ENCODE assay signal across 8 cellular contexts in genomic region chr2:210195066-210195852, GRCh38. TPM values are rescaled to one million over a fixed set of nuclear protein-coding genes. Genes with fewer than 3 reads are reported as not detected.
DNase-seq lines count a peak whose midpoint lies in the region; ATAC-seq and TF ChIP-seq lines count a peak whose summit lies in the region.

No MANE protein-coding gene starts in this region.

- CTCF ChIA-PET in activated CD4-positive, alpha-beta T cell treated with anti-CD3 and anti-CD28 coated beads, Interleukin-2, amount 10 ng/mL, durations not matched to agents 7 days and 5 days (lab: Charles Lee), result interaction anchor here (0.6 to 1.2 kb wide), 3 partner anchors 9 to 218 kb away, joined by 3 to 6 read pairs (median 3); no protein-coding TSS in a partner anchor

- H3K9me3 ChIP-seq in RWPE2 (ENCODE audit: severe bottlenecking) (no peaks in the 10 kb centered on the region), esophagus squamous epithelium (no peaks in the 10 kb centered on the region), neural progenitor cell (ENCODE audit: low read depth) (no peaks in the 10 kb centered on the region)

- H3K36me3 Mint-ChIP-seq in activated CD4-positive, alpha-beta T cell treated with anti-CD3 and anti-CD28 coated beads, Interleukin-2, amount 10 ng/mL, durations not matched to agents 7 days and 5 days (ENCODE audit: low read depth), result no peaks in the 10 kb centered on the region
- no peaks in the 10 kb centered on the region for H3K36me3 Mint-ChIP-seq in neural progenitor cell

- no peak overlapping the region for H3K4me3 Mint-ChIP-seq in activated CD4-positive, alpha-beta T cell treated with anti-CD3 and anti-CD28 coated beads, Interleukin-2, amount 10 ng/mL, durations not matched to agents 7 days and 5 days
- no peak overlapping the region for H3K4me3 Mint-ChIP-seq in neural progenitor cell

- H3K36me3 ChIP-seq in RWPE2 (ENCODE audit: low read depth) (no peaks in the 10 kb centered on the region), esophagus squamous epithelium (no peaks in the 10 kb centered on the region), neural progenitor cell (no peaks in the 10 kb centered on the region)

- WGBS in esophagus squamous epithelium, 2 donors, result 25 to 28% methylated on average over 8 of the region's 8 CpGs

- intact Hi-C loops in esophagus squamous epithelium (cut with DNase I), result loop anchor here (5.0 to 10.0 kb wide), 2 partner anchors 130 to 218 kb away; no protein-coding TSS in a partner anchor

- no peak overlapping the region for H3K9ac ChIP-seq in neural progenitor cell

- no peak overlapping the region for H3K27ac ChIP-seq in RWPE2 (ENCODE audit: poor library complexity, severe bottlenecking)
- no peak overlapping the region for H3K27ac ChIP-seq in esophagus squamous epithelium
- H3K27ac ChIP-seq in neural progenitor cell, result no peak overlapping the region

- no peaks in the 10 kb centered on the region for H3K27me3 ChIP-seq in RWPE2 (ENCODE audit: insufficient read depth, poor library complexity, severe bottlenecking)
- H3K27me3 ChIP-seq in esophagus squamous epithelium, result no peaks in the 10 kb centered on the region
- H3K27me3 ChIP-seq in neural progenitor cell, result no peaks in the 10 kb centered on the region

- H3K4me1 ChIP-seq in RWPE2 (ENCODE audit: insufficient read depth, poor library complexity, severe bottlenecking) (no peaks in the 10 kb centered on the region), esophagus squamous epithelium (peaks cover 0 to 3% (median 3%) of the 10 kb centered on the region in 3 donors), neural progenitor cell (no peaks in the 10 kb centered on the region)

- no peaks in the 10 kb centered on the region for H3K79me2 ChIP-seq in neural progenitor cell (ENCODE audit: low read depth)

- H3K4me1 Mint-ChIP-seq in activated CD4-positive, alpha-beta T cell treated with anti-CD3 and anti-CD28 coated beads, Interleukin-2, amount 10 ng/mL, durations not matched to agents 7 days and 5 days, result peaks cover 2% of the 10 kb centered on the region
- peaks cover 6% of the 10 kb centered on the region for H3K4me1 Mint-ChIP-seq in neural progenitor cell

- no peaks in the 10 kb centered on the region for H3K9me3 Mint-ChIP-seq in activated CD4-positive, alpha-beta T cell treated with anti-CD3 and anti-CD28 coated beads, Interleukin-2, amount 10 ng/mL, durations not matched to agents 7 days and 5 days
- no peaks in the 10 kb centered on the region for H3K9me3 Mint-ChIP-seq in neural progenitor cell

- H4K20me1 ChIP-seq in neural progenitor cell (ENCODE audit: low read depth), result no peaks in the 10 kb centered on the region

- no peak overlapping the region for H3K27ac Mint-ChIP-seq in activated CD4-positive, alpha-beta T cell treated with anti-CD3 and anti-CD28 coated beads, Interleukin-2, amount 10 ng/mL, durations not matched to agents 7 days and 5 days
- no peak overlapping the region for H3K27ac Mint-ChIP-seq in neural progenitor cell

- no peaks in the 10 kb centered on the region for H3F3A ChIP-seq in neural progenitor cell (ENCODE audit: low read depth)

- no peak overlapping the region for H3K4me2 ChIP-seq in neural progenitor cell

- H3K4me3 ChIP-seq in RWPE2 (ENCODE audit: severe bottlenecking), result no peak overlapping the region
- H3K4me3 ChIP-seq in esophagus squamous epithelium, result peak overlapping the region in 1 of 4 donors; percentile 43
- no peak overlapping the region for H3K4me3 ChIP-seq in neural progenitor cell

- POLR2A ChIA-PET in activated CD4-positive, alpha-beta T cell treated with anti-CD3 and anti-CD28 coated beads, Interleukin-2, amount 10 ng/mL, durations not matched to agents 7 days and 5 days (lab: Charles Lee), result no interaction called here

- peak; percentile 65 for TF ChIP-seq CTCF in LNCAP (IDR thresholded peaks at IDR 0.05)
- peak; percentile 82 for TF ChIP-seq CTCF in RWPE2 (IDR thresholded peaks at IDR 0.05; ENCODE audit: poor library complexity, severe bottlenecking)
- peak; percentile 24 to 74 (median 66) for TF ChIP-seq CTCF in esophagus squamous epithelium (IDR thresholded peaks at IDR 0.05)
- TF ChIP-seq CTCF in neural progenitor cell (IDR thresholded peaks at IDR 0.05), result peak; percentile 80

- peak overlapping the region; percentile 94 for H2AFZ ChIP-seq in neural progenitor cell (replicated peaks)

- H3K27me3 Mint-ChIP-seq in activated CD4-positive, alpha-beta T cell treated with anti-CD3 and anti-CD28 coated beads, Interleukin-2, amount 10 ng/mL, durations not matched to agents 7 days and 5 days, result peaks cover 15% of the 10 kb centered on the region
- no peaks in the 10 kb centered on the region for H3K27me3 Mint-ChIP-seq in neural progenitor cell (ENCODE audit: insufficient read depth, low read depth)

- no peak for ATAC-seq in RWPE2 (ENCODE audit: low read depth)
- ATAC-seq in HG02884 (IDR thresholded peaks at IDR 0.05; ENCODE audit: unreplicated experiment), result no peak

- DNase-seq in activated CD4-positive, alpha-beta T cell treated with anti-CD3 and anti-CD28 coated beads, Interleukin-2, amount 10 ng/mL, durations not matched to agents 7 days and 5 days, result peak; percentile 24
- DNase-seq in activated CD4-positive, alpha-beta T cell treated with anti-CD3 and anti-CD28 coated beads, Interleukin-2, amount 50 U/mL, for 4 hours, result no peak
- DNase-seq in RWPE2 (ENCODE audit: low spot score) (no peak), esophagus squamous epithelium (lab: John Stamatoyannopoulos, UW) (no peak), neural progenitor cell (ENCODE audit: low spot score) (peak; percentile 53)
- no peak for DNase-seq in activated CD8-positive, alpha-beta memory T cell treated with anti-CD3 and anti-CD28 coated beads for 24 hours

- TF ChIP-seq POLR2A in esophagus squamous epithelium (IDR thresholded peaks at IDR 0.05), result no peak

RNA-seq across cellular contexts. Expression of gene KANSL1L, which starts 24.1 kb away (rescaled TPM):
- 1 to 10 TPM; 5.7 to 7.4 TPM for total RNA-seq in activated CD4-positive, alpha-beta T cell treated with anti-CD3 and anti-CD28 coated beads, Interleukin-2, amount 10 ng/mL, durations not matched to agents 7 days and 5 days
- total RNA-seq in esophagus squamous epithelium (10 to 100 TPM in 3 of 4 donors, 1 to 10 TPM in 1; 9.1 to 21.7 (median 13.6) TPM), neural progenitor cell (ENCODE audit: low replicate concordance) (31.2 and 51.8 TPM in 2 replicates)

RNA-seq across cellular contexts. Expression of gene ACADL, which starts 30.0 kb away (rescaled TPM):
- total RNA-seq in activated CD4-positive, alpha-beta T cell treated with anti-CD3 and anti-CD28 coated beads, Interleukin-2, amount 10 ng/mL, durations not matched to agents 7 days and 5 days, result not detected
- total RNA-seq in esophagus squamous epithelium (1 to 10 TPM in 2 of 4 donors, under 1 TPM in 2; 0.44 to 1.6 (median 0.95) TPM), neural progenitor cell (ENCODE audit: low replicate concordance) (0.09 TPM in 1 of 2 replicates, not detected in the other)

Comparison
In these comparisons a context has a peak if more than half of its experiments do, and no peak if none do; other contexts are left out.
1. DNase-seq: peak in activated CD4-positive, alpha-beta T cell treated with anti-CD3 and anti-CD28 coated beads, Interleukin-2, amount 10 ng/mL, durations not matched to agents 7 days and 5 days (single experiment) and neural progenitor cell (single experiment); none in activated CD4-positive, alpha-beta T cell treated with anti-CD3 and anti-CD28 coated beads, Interleukin-2, amount 50 U/mL, for 4 hours (0 of 2), RWPE2 (single experiment), esophagus squamous epithelium (single experiment) and activated CD8-positive, alpha-beta memory T cell treated with anti-CD3 and anti-CD28 coated beads for 24 hours (single experiment).
2. Peak in every context shown above with its lines, with median percentiles within 50 percentile points of each other: CTCF ChIP-seq.